8 cellular contexts compared by ENCODE assay signal in genomic region chr1:53219711-53220110, GRCh38. TPM values are rescaled to one million over a fixed set of nuclear protein-coding genes. Genes with fewer than 3 reads are reported as not detected.
A peak's percentile ranks its signal among the peaks of the same experiment; 100 is the strongest.
DNase-seq lines count a peak whose midpoint lies in the region; ATAC-seq and TF ChIP-seq lines count a peak whose summit lies in the region.

No MANE protein-coding gene starts in this region.

- POLR2A ChIA-PET in HEK293T (lab: Yijun Ruan, JAX): interaction anchor here (1.8 kb wide), 1 partner anchor 18 kb away, joined by 9 read pairs; the partner anchor contains the start of gene MAGOH

- TF ChIP-seq CTCF in MM.1S (IDR thresholded peaks at IDR 0.05; ENCODE audit: low read length) (no peak), dorsolateral prefrontal cortex (IDR thresholded peaks at IDR 0.05 in 54 of 56, conservative IDR thresholded peaks at IDR 0.05 in 2 of 56; ENCODE audit: low read depth in 1 of 56, partially characterized antibody in 56 of 56) (no peak), nephron (IDR thresholded peaks at IDR 0.05; ENCODE audit: unreplicated experiment in 3 of 3) (no peak), GM10266 (IDR thresholded peaks at IDR 0.05; ENCODE audit: control insufficient read depth, insufficient read depth, low read depth, missing control alignments) (no peak)

- no peaks in the 10 kb centered on the region for H3F3A ChIP-seq in MM.1S (ENCODE audit: insufficient read depth, low read length)

- H3K9ac ChIP-seq in BLaER1 (peak overlapping the region; percentile 95), MM.1S (ENCODE audit: low read length) (peak overlapping the region; percentile 84; the same call in 1 of the 2 replicates)

- peak overlapping the region; percentile 79 for H2AFZ ChIP-seq in MM.1S (ENCODE audit: low read length)

- peaks cover 20% of the 10 kb centered on the region for H3K4me1 ChIP-seq in BLaER1
- H3K4me1 ChIP-seq in MM.1S (ENCODE audit: low read length): peaks cover 12% of the 10 kb centered on the region; the same call in 1 of the 2 replicates

- H3K27ac Mint-ChIP-seq in nephron: peak overlapping the region; percentile 85 to 99 (median 99)

- intact Hi-C loops in dorsolateral prefrontal cortex (cut with DNase I): loop anchor here (2.0 to 5.0 kb wide), 3 partner anchors 19 to 108 kb away; partner anchors contain the start of genes MAGOH (in 2 of the 2), CPT2 (in 1 of the 2) and LRP8 (in 1 of the 2)

- H3K27ac ChIP-seq in BLaER1: peak overlapping the region; percentile 90
- H3K27ac ChIP-seq in MM.1S (ENCODE audit: low read length): no peak overlapping the region; the same call in 1 of the 2 replicates
- peak overlapping the region; percentile 65 to 99 (median 96) for H3K27ac ChIP-seq in dorsolateral prefrontal cortex

- H3K9me2 ChIP-seq in MM.1S (replicated peaks; ENCODE audit: insufficient read depth, low read length): no peaks in the 10 kb centered on the region

- H4K20me1 ChIP-seq in BLaER1 (no peaks in the 10 kb centered on the region), MM.1S (ENCODE audit: insufficient read depth, low read length) (no peaks in the 10 kb centered on the region)

- H3K9me3 ChIP-seq in BLaER1 (no peaks in the 10 kb centered on the region), MM.1S (replicated peaks; ENCODE audit: insufficient read depth, low read length) (no peaks in the 10 kb centered on the region)

- H3K27me3 ChIP-seq in BLaER1 (no peaks in the 10 kb centered on the region), MM.1S (replicated peaks; ENCODE audit: insufficient read depth, low read length) (no peaks in the 10 kb centered on the region), dorsolateral prefrontal cortex (no peaks in the 10 kb centered on the region)

- H3K36me3 Mint-ChIP-seq in nephron (ENCODE audit: low read depth): peaks cover 20% of the 10 kb centered on the region

- H3K4me2 ChIP-seq in BLaER1 (peak overlapping the region; percentile 91), MM.1S (ENCODE audit: low read depth, low read length) (peak overlapping the region; percentile 93)

- no peaks in the 10 kb centered on the region for H3K27me3 Mint-ChIP-seq in nephron (ENCODE audit: low read depth)

- peak overlapping the region; percentile 83 for H3K4me3 ChIP-seq in BLaER1
- peak overlapping the region; percentile 77 for H3K4me3 ChIP-seq in MM.1S (ENCODE audit: low read length)
- H3K4me3 ChIP-seq in dorsolateral prefrontal cortex: peak overlapping the region; percentile 67 to 99 (median 89)

- ATAC-seq in GM19328 (IDR thresholded peaks at IDR 0.05; ENCODE audit: unreplicated experiment) (no peak), GM21515 (IDR thresholded peaks at IDR 0.05; ENCODE audit: unreplicated experiment) (no peak)

- no peaks in the 10 kb centered on the region for H3K9me3 Mint-ChIP-seq in nephron

- peak overlapping the region; percentile 91 to 98 (median 92) for H3K4me3 Mint-ChIP-seq in nephron

- peaks cover 7% of the 10 kb centered on the region for H3K79me2 ChIP-seq in MM.1S (ENCODE audit: low read length)

- DNase-seq in MM.1S (no peak), dorsolateral prefrontal cortex (no peak), HEK293T (ENCODE audit: extremely low spot score) (no peak), GM10266 (ENCODE audit: extremely low spot score) (no peak)

- peaks cover 19% of the 10 kb centered on the region for H3K4me1 Mint-ChIP-seq in nephron

- CTCF ChIA-PET in HEK293T (lab: Yijun Ruan, JAX): no interaction called here

- H3K36me3 ChIP-seq in BLaER1: peaks cover 40% of the 10 kb centered on the region
- H3K36me3 ChIP-seq in MM.1S (replicated peaks; ENCODE audit: insufficient read depth, low read length): no peaks in the 10 kb centered on the region

TF ChIP-seq in HEK293T, 16 proteins besides CTCF, POLR2A, EP300 and RAD21:
- TF ChIP-seq SP1 (IDR thresholded peaks at IDR 0.05) (no peak), FOXA1 (IDR thresholded peaks at IDR 0.05) (no peak), HDGF (IDR thresholded peaks at IDR 0.05; ENCODE audit: borderline replicate concordance) (no peak), ZNF384 (IDR thresholded peaks at IDR 0.05) (no peak), ARNT (IDR thresholded peaks at IDR 0.05) (no peak), CTBP1 (IDR thresholded peaks at IDR 0.05; ENCODE audit: borderline replicate concordance) (no peak), PKNOX1 (IDR thresholded peaks at IDR 0.05) (no peak), LEF1 (IDR thresholded peaks at IDR 0.05; ENCODE audit: borderline replicate concordance) (no peak), TARDBP (IDR thresholded peaks at IDR 0.05) (no peak), SUZ12 (IDR thresholded peaks at IDR 0.05) (no peak), BHLHE40 (IDR thresholded peaks at IDR 0.05; ENCODE audit: borderline replicate concordance) (no peak), FOXM1 (IDR thresholded peaks at IDR 0.05; ENCODE audit: borderline replicate concordance) (no peak), FOXK2 (IDR thresholded peaks at IDR 0.05) (no peak), L3MBTL2 (conservative IDR thresholded peaks at IDR 0.05) (no peak), ELF4 (IDR thresholded peaks at IDR 0.05) (no peak), NFRKB (IDR thresholded peaks at IDR 0.05) (no peak)
TF ChIP-seq in HEK293T: peak in this region for 0.

RNA-seq across cellular contexts. Expression of gene CZIB, which starts 0.7 kb away (rescaled TPM):
- 10 to 100 TPM; 49.0 to 99.7 (median 72.4) TPM for total RNA-seq in dorsolateral prefrontal cortex

RNA-seq across cellular contexts. Expression of gene MAGOH, which starts 18.6 kb away (rescaled TPM):
- 10 to 100 TPM; 14.8 to 34.2 (median 24.6) TPM for total RNA-seq in dorsolateral prefrontal cortex

RNA-seq across cellular contexts. Expression of gene CPT2, which starts 23.1 kb away (rescaled TPM):
- 10 to 100 TPM in 72 of 120 experiments, 1 to 10 TPM in 48; 4.3 to 20.0 (median 10.7) TPM for total RNA-seq in dorsolateral prefrontal cortex
